In genomic region chr6:42962502-42963178, GRCh38 we compare ENCODE assay signal across 1 cellular context.
TF ChIP-seq lines count a peak whose summit lies in the region.

No MANE protein-coding gene starts in this region.

TF ChIP-seq in HepG2, 621 proteins besides CTCF, POLR2A, EP300 and RAD21:
- TF ChIP-seq ZNF264 (CRISPR knock-in tag; IDR thresholded peaks at IDR 0.05) (no peak), HNRNPL (IDR thresholded peaks at IDR 0.05; ENCODE audit: low read depth, low read length) (no peak), CREB1 (IDR thresholded peaks at IDR 0.05) (no peak), CREB1 (CRISPR knock-in tag; IDR thresholded peaks at IDR 0.05) (no peak), ZNF280B (CRISPR knock-in tag; IDR thresholded peaks at IDR 0.05; ENCODE audit: borderline replicate concordance) (peak; percentile 48; the same call in 1 of the 2 replicates), DNMT1 (CRISPR knock-in tag; IDR thresholded peaks at IDR 0.05) (no peak), ZNF256 (CRISPR knock-in tag; conservative IDR thresholded peaks at IDR 0.05) (no peak), ZNF484 (CRISPR knock-in tag; IDR thresholded peaks at IDR 0.05; ENCODE audit: borderline replicate concordance, low read depth) (no peak)
TF ChIP-seq in HepG2: peak in this region for 1.
